1 cellular context compared by ENCODE assay signal in the genomic region with DNA sequence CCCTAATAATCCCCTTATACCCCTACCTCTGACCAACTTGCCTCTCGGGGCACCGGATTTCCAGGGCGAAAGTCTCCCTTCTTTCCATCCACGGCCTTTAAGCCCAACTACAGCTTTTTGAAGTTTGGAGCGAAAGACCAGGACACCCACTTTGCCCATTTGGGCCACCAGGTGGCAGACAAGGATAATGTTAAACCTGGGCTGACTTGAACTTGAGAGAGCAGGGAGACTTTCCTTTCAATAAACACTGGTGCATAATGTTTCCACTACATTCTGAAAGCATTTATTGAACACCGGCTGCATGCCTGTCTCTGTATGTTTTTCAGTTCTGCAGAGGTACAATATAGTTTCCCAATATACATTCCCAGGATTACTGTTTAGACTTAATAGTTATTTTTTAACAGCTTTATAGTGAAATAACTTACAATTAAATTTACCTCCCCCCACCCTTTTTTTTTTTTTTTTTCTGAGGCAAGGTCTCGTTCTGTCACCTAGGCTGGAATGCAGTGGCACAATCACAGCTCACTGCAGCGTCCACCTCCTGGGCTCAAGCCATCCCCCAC.
TF ChIP-seq lines count a peak whose summit lies in the region.

No MANE protein-coding gene starts in this region.

TF ChIP-seq in endothelial cell of umbilical vein, 7 proteins besides CTCF, POLR2A, EP300 and RAD21:
- TF ChIP-seq, protein P1, sequence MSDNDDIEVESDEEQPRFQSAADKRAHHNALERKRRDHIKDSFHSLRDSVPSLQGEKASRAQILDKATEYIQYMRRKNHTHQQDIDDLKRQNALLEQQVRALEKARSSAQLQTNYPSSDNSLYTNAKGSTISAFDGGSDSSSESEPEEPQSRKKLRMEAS (IDR thresholded peaks at IDR 0.05; ENCODE audit: insufficient read depth, insufficient read length): no peak
- TF ChIP-seq FOS (IDR thresholded peaks at IDR 0.05; ENCODE audit: borderline replicate concordance, insufficient read depth, low read length): no peak
- TF ChIP-seq EZH2 (IDR thresholded peaks at IDR 0.05; ENCODE audit: borderline replicate concordance, low read depth, low read length, severe bottlenecking): no peak
